1 cellular context compared by ENCODE assay signal in genomic region chr7:830069-830468, GRCh38.
TF ChIP-seq lines count a peak whose summit lies in the region.

No MANE protein-coding gene starts in this region.

TF ChIP-seq in IMR-90, 13 proteins besides CTCF, POLR2A, EP300 and RAD21:
- TF ChIP-seq CHD1 (IDR thresholded peaks at IDR 0.05; ENCODE audit: low read depth, low read length) (no peak), BHLHE40 (IDR thresholded peaks at IDR 0.05; ENCODE audit: low read depth, low read length) (no peak), RFX5 (IDR thresholded peaks at IDR 0.05; ENCODE audit: low read depth, low read length) (no peak), CEBPB (IDR thresholded peaks at IDR 0.05; ENCODE audit: low read depth, low read length) (no peak), NFE2L2 (IDR thresholded peaks at IDR 0.05; ENCODE audit: low read depth, low read length) (no peak), USF2 (IDR thresholded peaks at IDR 0.05; ENCODE audit: low read depth, low read length) (no peak), MXI1 (IDR thresholded peaks at IDR 0.05; ENCODE audit: borderline replicate concordance, low read depth, low read length) (no peak), MAZ (IDR thresholded peaks at IDR 0.05; ENCODE audit: borderline replicate concordance, low read depth, low read length) (no peak), FOS (IDR thresholded peaks at IDR 0.05; ENCODE audit: low read depth, low read length) (no peak), ELK1 (IDR thresholded peaks at IDR 0.05; ENCODE audit: borderline replicate concordance, low read depth, low read length) (no peak), MAFK (IDR thresholded peaks at IDR 0.05; ENCODE audit: low read depth, low read length) (no peak), SMC3 (IDR thresholded peaks at IDR 0.05; ENCODE audit: low read depth, low read length) (no peak), RCOR1 (IDR thresholded peaks at IDR 0.05; ENCODE audit: insufficient replicate concordance, low read length) (no peak)
TF ChIP-seq in IMR-90: peak in this region for 0.
